In genomic region chr13:96052655-96053002, GRCh38 we compare ENCODE assay signal across 8 cellular contexts. TPM values are rescaled to one million over a fixed set of nuclear protein-coding genes. Genes with fewer than 3 reads are reported as not detected.
DNase-seq lines count a peak whose midpoint lies in the region; ATAC-seq and FAIRE-seq lines count a peak whose summit lies in the region.

No MANE protein-coding gene starts in this region.

- peak; percentile 37 for DNase-seq in HPDE6-E6E7 (ENCODE audit: extremely low spot score)
- DNase-seq in RCC 7860 (ENCODE audit: low spot score): peak; percentile 43
- peak; percentile 58 for DNase-seq in dermis blood vessel endothelial cell
- peak; percentile 20 for DNase-seq in medulla oblongata (ENCODE audit: extremely low spot score)
- DNase-seq in islet precursor cell: no peak

- FAIRE-seq in RCC 7860 (lab: Jason Lieb, UNC): no peak

- H3K4me3 ChIP-seq in urinary bladder (ENCODE audit: low read depth, low read length): peak overlapping the region; percentile 77

- H3K9ac ChIP-seq in ES-I3 (ENCODE audit: low read depth, low read length): peak overlapping the region; percentile 74

- no peaks in the 10 kb centered on the region for H3K9me3 ChIP-seq in ES-I3 (ENCODE audit: control insufficient read depth, insufficient read depth, low read length)

- under 1% methylated on average over 12 of the region's 12 CpGs for WGBS in urinary bladder

- peak; percentile 65 for ATAC-seq in GM21526 (IDR thresholded peaks at IDR 0.05; ENCODE audit: low FRiP score, unreplicated experiment)

- H3K4me1 ChIP-seq in ES-I3 (ENCODE audit: insufficient read depth, low read length): no peaks in the 10 kb centered on the region
- H3K4me1 ChIP-seq in urinary bladder (ENCODE audit: insufficient read depth): no peaks in the 10 kb centered on the region

- peak overlapping the region; percentile 55 for H3K27ac ChIP-seq in urinary bladder (ENCODE audit: low read depth)

- H3K36me3 ChIP-seq in ES-I3 (ENCODE audit: insufficient read depth, low read length) (no peaks in the 10 kb centered on the region), urinary bladder (ENCODE audit: insufficient read depth) (no peaks in the 10 kb centered on the region)

RNA-seq across cellular contexts. Expression of gene UGGT2, which starts 0.6 kb away (rescaled TPM):
- total RNA-seq in dermis blood vessel endothelial cell: 22.1 and 32.8 TPM in 2 replicates
- total RNA-seq in urinary bladder: 186 TPM
- 15.1 TPM for polyA plus RNA-seq in urinary bladder

RNA-seq across cellular contexts. Expression of gene HS6ST3, which starts 37.3 kb away (rescaled TPM):
- total RNA-seq in dermis blood vessel endothelial cell (under 0.01 TPM in 1 of 2 replicates, not detected in the other), urinary bladder (1.4 TPM)
- 0.37 TPM for polyA plus RNA-seq in urinary bladder
